22 cellular contexts compared by ENCODE assay signal in the genomic region with DNA sequence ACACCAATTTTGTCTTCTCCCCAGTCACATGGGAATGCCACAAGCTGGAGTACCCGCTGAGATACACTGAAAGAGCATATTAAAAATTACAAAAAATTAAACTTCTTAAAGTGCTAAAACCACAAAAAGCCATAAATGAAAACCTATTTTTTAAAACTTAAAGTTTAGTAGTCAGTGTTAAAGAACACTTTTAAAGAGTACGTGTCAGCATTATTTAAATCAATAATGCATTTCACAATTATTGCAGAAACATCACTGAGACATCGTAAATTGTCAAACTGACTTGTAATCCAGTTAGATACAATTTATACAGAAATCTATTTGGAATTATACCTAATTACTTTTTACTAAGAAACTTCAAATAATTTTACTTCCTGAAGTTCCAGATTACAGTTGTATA. TPM values are rescaled to one million over a fixed set of nuclear protein-coding genes. Genes with fewer than 3 reads are reported as not detected.
DNase-seq lines count a peak whose midpoint lies in the region; ATAC-seq and TF ChIP-seq lines count a peak whose summit lies in the region.
"Had no signal": no experiment of that assay in that cellular context is flagged by ENCODE, and none has a peak within 500 bp of the region (broad histone marks: within the 10 kb centered on the region; RNA-seq: fewer than 3 reads in every experiment).

No MANE protein-coding gene starts in this region.

- TF ChIP-seq RAD21 in IMR-90 (IDR thresholded peaks at IDR 0.05; ENCODE audit: low read length), result no peak

- H3K4me3 Mint-ChIP-seq in MCF 10A (ENCODE audit: unreplicated experiment) (no peak overlapping the region), T-helper 17 cell (no peak overlapping the region)
- H3K4me3 Mint-ChIP-seq: CD4-positive, alpha-beta memory T cell; GM23338; HFFc6 had no signal

- H3K27ac ChIP-seq in mammary epithelial cell (ENCODE audit: insufficient read depth, low read depth, low read length) (no peak overlapping the region), IMR-90 (ENCODE audit: insufficient read depth, low read length) (no peak overlapping the region)
- H3K27ac ChIP-seq: 22Rv1 had no signal

- H3K4me3 ChIP-seq in mammary epithelial cell (replicated peaks in 1 of 3; ENCODE audit: insufficient read depth in 1 of 3, low read depth in 2 of 3, low read length in 3 of 3) (no peak overlapping the region), IMR-90 (ENCODE audit: insufficient read depth, low read depth, low read length) (no peak overlapping the region), BE2C (ENCODE audit: low read depth, low read length) (no peak overlapping the region)
- H3K4me3 ChIP-seq: GM12878, GM23338, HAP-1 had no signal

- H3K4me1 ChIP-seq in mammary epithelial cell (ENCODE audit: insufficient read depth, low read length) (no peaks in the 10 kb centered on the region), IMR-90 (ENCODE audit: control insufficient read depth, insufficient read depth, low read length) (no peaks in the 10 kb centered on the region), BE2C (no peaks in the 10 kb centered on the region)
- H3K4me1 ChIP-seq: HAP-1 had no signal

- CTCF ChIA-PET in MCF 10A (lab: Yijun Ruan, JAX), result no interaction called here
- CTCF ChIA-PET in mammary epithelial cell (lab: Charles Lee; ENCODE audit: low non-redundant PET), result no interaction called here
- CTCF ChIA-PET in IMR-90 (lab: Yijun Ruan, JAX), result no interaction called here

- no peak overlapping the region for H3K4ac ChIP-seq in IMR-90 (ENCODE audit: low read depth, low read length)

- no peaks in the 10 kb centered on the region for H3K9me1 ChIP-seq in IMR-90 (ENCODE audit: insufficient read depth, low read length)

- H3K9me3 Mint-ChIP-seq in MCF 10A (ENCODE audit: unreplicated experiment), result no peaks in the 10 kb centered on the region
- H3K9me3 Mint-ChIP-seq: GM23338, HFFc6 had no signal

- H2BK20ac ChIP-seq in IMR-90 (ENCODE audit: low read depth, low read length), result no peak overlapping the region

- H3K36me3 ChIP-seq in mammary epithelial cell (ENCODE audit: insufficient read depth, low read length), result peaks cover 5% of the 10 kb centered on the region
- H3K36me3 ChIP-seq in IMR-90 (ENCODE audit: control insufficient read depth, insufficient read depth, low read length), result peaks cover 14% of the 10 kb centered on the region
- H3K36me3 ChIP-seq in BE2C, result peaks cover 16% of the 10 kb centered on the region

- H3K4me1 Mint-ChIP-seq in MCF 10A (ENCODE audit: insufficient read depth, unreplicated experiment), result peaks cover 4% of the 10 kb centered on the region
- peaks cover 3% of the 10 kb centered on the region for H3K4me1 Mint-ChIP-seq in T-helper 17 cell
- H3K4me1 Mint-ChIP-seq: GM23338 had no signal

- H4K91ac ChIP-seq in IMR-90 (ENCODE audit: insufficient read depth, low read depth, low read length), result no peak overlapping the region

- H3K9ac ChIP-seq in mammary epithelial cell (ENCODE audit: insufficient read depth, low read length) (no peak overlapping the region), IMR-90 (ENCODE audit: low read depth, low read length) (no peak overlapping the region)

- H2AK5ac ChIP-seq in IMR-90 (ENCODE audit: low read depth, low read length), result no peak overlapping the region

- H3K9me3 ChIP-seq in mammary epithelial cell (replicated peaks; ENCODE audit: insufficient read depth, low read length) (no peaks in the 10 kb centered on the region), IMR-90 (ENCODE audit: control insufficient read depth, insufficient read depth, low read length) (no peaks in the 10 kb centered on the region), T-helper 17 cell (ENCODE audit: control insufficient read depth, low read length, poor library complexity, severe bottlenecking) (no peaks in the 10 kb centered on the region), BE2C (no peaks in the 10 kb centered on the region)
- H3K9me3 ChIP-seq: HAP-1 had no signal

- H2AK9ac ChIP-seq in IMR-90 (replicated peaks; ENCODE audit: low read depth, low read length, poor library complexity), result no peak overlapping the region

- no peaks in the 10 kb centered on the region for H3K79me2 ChIP-seq in mammary epithelial cell (ENCODE audit: insufficient read depth, low read length)

- H4K5ac ChIP-seq in IMR-90 (ENCODE audit: low read depth, low read length), result no peak overlapping the region

- peak overlapping the region; percentile 6 for H3K27ac Mint-ChIP-seq in MCF 10A (ENCODE audit: low read depth, unreplicated experiment)
- H3K27ac Mint-ChIP-seq in T-helper 17 cell, result peak overlapping the region; percentile 24
- H3K27ac Mint-ChIP-seq: CD4-positive, alpha-beta memory T cell; GM23338; HFFc6 had no signal

- H2AFZ ChIP-seq in mammary epithelial cell (ENCODE audit: low read depth, low read length) (no peak overlapping the region), IMR-90 (replicated peaks; ENCODE audit: low read length, poor library complexity) (no peak overlapping the region)
- H2AFZ ChIP-seq: GM23338 had no signal

- TF ChIP-seq CTCF in MCF 10A (IDR thresholded peaks at IDR 0.05; ENCODE audit: unreplicated experiment), result no peak
- TF ChIP-seq CTCF in mammary epithelial cell (conservative IDR thresholded peaks at IDR 0.05 in 1 of 2, IDR thresholded peaks at IDR 0.05 in 1 of 2; ENCODE audit: extremely low read depth in 1 of 2, insufficient read depth in 1 of 2, low read depth in 1 of 2, low read length in 2 of 2), result no peak
- TF ChIP-seq CTCF in IMR-90 (conservative IDR thresholded peaks at IDR 0.05; ENCODE audit: low read depth, low read length), result no peak
- no peak for TF ChIP-seq CTCF in BE2C (IDR thresholded peaks at IDR 0.05; ENCODE audit: low read depth, low read length)

- H3K14ac ChIP-seq in IMR-90 (replicated peaks; ENCODE audit: low read depth, low read length), result no peak overlapping the region

- H2BK5ac ChIP-seq in IMR-90 (ENCODE audit: low read depth, low read length, poor library complexity, severe bottlenecking), result no peak overlapping the region

- H3K23ac ChIP-seq in IMR-90 (ENCODE audit: low read depth, low read length), result no peak overlapping the region

- intact Hi-C loops in MCF 10A (cut with micrococcal nuclease), result no loop called here
- intact Hi-C loops in mammary epithelial cell (cut with micrococcal nuclease), result no loop called here
- intact Hi-C loops in IMR-90 (cut with micrococcal nuclease), result no loop called here

- H3K56ac ChIP-seq in IMR-90 (ENCODE audit: extremely low read depth, insufficient read depth, low read length), result no peak overlapping the region

- dilution Hi-C loops in mammary epithelial cell (cut with HindIII; ENCODE audit: low sequenced_read_pairs) (no loop called here), IMR-90 (cut with HindIII; ENCODE audit: low sequenced_read_pairs, unreplicated experiment) (no loop called here)

- no peaks in the 10 kb centered on the region for H3K27me3 ChIP-seq in mammary epithelial cell (ENCODE audit: insufficient read depth, low read length)
- no peaks in the 10 kb centered on the region for H3K27me3 ChIP-seq in IMR-90 (ENCODE audit: control insufficient read depth, insufficient read depth, low read length)
- H3K27me3 ChIP-seq in BE2C, result no peaks in the 10 kb centered on the region

- DNase-seq in MCF 10A (ENCODE audit: unreplicated experiment), result no peak
- DNase-seq in mammary epithelial cell, result no peak
- DNase-seq in IMR-90, result no peak
- DNase-seq in T-helper 17 cell, result no peak
- DNase-seq in left lobe of liver (ENCODE audit: low spot score), result no peak
- DNase-seq in DMS79 (lab: John Stamatoyannopoulos, UW), result no peak
- no peak for DNase-seq in BE2C
- DNase-seq in kidney glomerular epithelial cell (lab: John Stamatoyannopoulos, UW), result no peak
- DNase-seq: ACHN; AML-193; C1 segment of cervical spinal cord; Calu3; CD4-positive, alpha-beta memory T cell; COR-L47; DMS53; DND-41; GDM1; HFFc6 had no signal

- POLR2A ChIA-PET in MCF 10A (lab: Yijun Ruan, JAX), result interaction anchor here (0.6 to 1.2 kb wide), 2 partner anchors 15 to 109 kb away, joined by 3 read pairs; no protein-coding TSS in a partner anchor
- POLR2A ChIA-PET in IMR-90 (lab: Charles Lee; ENCODE audit: unreplicated experiment), result no interaction called here

- H3K79me1 ChIP-seq in IMR-90 (ENCODE audit: low read depth in 1 of 2, low read length in 2 of 2), result peaks cover 9 to 17% of the 10 kb centered on the region in 2 experiments; a peak in 3 of 4 replicates

- H4K20me1 ChIP-seq in mammary epithelial cell (ENCODE audit: insufficient read depth, low read length) (no peaks in the 10 kb centered on the region), IMR-90 (ENCODE audit: insufficient read depth, low read length) (no peaks in the 10 kb centered on the region)

- BruUV-seq in MCF 10A (replicated peaks; lab: Mats Ljungman, UMichigan), result no TSS peak
- no TSS peak for BruUV-seq in mammary epithelial cell (replicated peaks; lab: Mats Ljungman, UMichigan)
- no TSS peak for BruUV-seq in IMR-90 (replicated peaks; lab: Mats Ljungman, UMichigan)

- no peaks in the 10 kb centered on the region for H3K27me3 Mint-ChIP-seq in MCF 10A (ENCODE audit: insufficient read depth, unreplicated experiment)
- no peaks in the 10 kb centered on the region for H3K27me3 Mint-ChIP-seq in T-helper 17 cell
- H3K27me3 Mint-ChIP-seq: CD4-positive, alpha-beta memory T cell had no signal

- H3K36me3 Mint-ChIP-seq in MCF 10A (ENCODE audit: insufficient read depth, unreplicated experiment), result peaks cover 24% of the 10 kb centered on the region
- H3K36me3 Mint-ChIP-seq in T-helper 17 cell (ENCODE audit: low read depth), result peaks cover 4% of the 10 kb centered on the region

- H2BK120ac ChIP-seq in IMR-90 (ENCODE audit: low read depth, low read length), result no peak overlapping the region

- H3K4me2 ChIP-seq in mammary epithelial cell (ENCODE audit: insufficient read depth, low read depth, low read length) (no peak overlapping the region), IMR-90 (ENCODE audit: low read depth, low read length) (no peak overlapping the region)
- H3K4me2 ChIP-seq: GM23338 had no signal

- TF ChIP-seq POLR2A in IMR-90 (IDR thresholded peaks at IDR 0.05; ENCODE audit: low read depth, low read length), result no peak

- H4K8ac ChIP-seq in IMR-90 (ENCODE audit: low read depth in 2 of 2, low read length in 2 of 2), result no peak overlapping the region

- in situ Hi-C loops in mammary epithelial cell (cut with MboI; ENCODE audit: low sequenced_read_pairs in 2 of 2), result no loop called here
- in situ Hi-C loops in IMR-90 (cut with MboI; ENCODE audit: low sequenced_read_pairs), result no loop called here

- 97% methylated on average over 3 of the region's 3 CpGs for WGBS in mammary epithelial cell (ENCODE audit: low coverage, missing lambda C conversion rate)
- WGBS in IMR-90 (ENCODE audit: extremely low coverage in 2 of 2, insufficient read length in 1 of 2), 2 experiments, result no CpG with 5 or more reads among the region's 3 CpGs

- ATAC-seq in IMR-90 (ENCODE audit: low read depth) (no peak), T-helper 17 cell (no peak), left lobe of liver (peak; percentile 33)
- ATAC-seq: GM12878, GM23338 had no signal

- no peak overlapping the region for H2BK15ac ChIP-seq in IMR-90 (ENCODE audit: low read depth, low read length)

- no peak overlapping the region for H3K18ac ChIP-seq in IMR-90 (ENCODE audit: low read depth, low read length)

RNA-seq across cellular contexts. Expression of gene ZBTB21, which starts 22.9 kb away (rescaled TPM):
- total RNA-seq in MCF 10A (2022) (21.5 and 27.3 TPM in 2 replicates), mammary epithelial cell (10 to 100 TPM; 16.3 to 22.4 TPM), IMR-90 (2012; rRNA removed) (12.0 and 13.6 TPM in 2 replicates), T-helper 17 cell (100 to 1,000 TPM; 110 to 118 TPM), left lobe of liver (4.2 TPM)
- polyA plus RNA-seq in mammary epithelial cell (6.7 TPM), IMR-90 (2012; rRNA removed) (6.8 and 7.8 TPM in 2 replicates)
- polyA minus RNA-seq in mammary epithelial cell, result 11.0 TPM
- polyA plus RNA-seq in IMR-90 (2012; cell fraction: cytosol; rRNA removed), result 2.4 and 2.8 TPM in 2 replicates
- 4.6 and 22.7 TPM in 2 replicates for polyA plus RNA-seq in IMR-90 (2012; cell fraction: nucleus; rRNA removed; ENCODE audit: low replicate concordance)
- polyA plus RNA-seq in BE2C (2012; ENCODE audit: insufficient read depth, insufficient read length, low read depth), result 14.7 TPM

RNA-seq across cellular contexts. Expression of gene C2CD2, which starts 33.5 kb away (rescaled TPM):
- total RNA-seq in MCF 10A (2022) (25.0 and 25.1 TPM in 2 replicates), mammary epithelial cell (10 to 100 TPM; 29.1 to 36.7 TPM), IMR-90 (2012; rRNA removed) (19.4 and 25.3 TPM in 2 replicates), T-helper 17 cell (1 to 10 TPM; 3.7 to 6.0 TPM), left lobe of liver (10.5 TPM)
- polyA plus RNA-seq in mammary epithelial cell (28.0 TPM), IMR-90 (2012; rRNA removed) (10.6 and 15.6 TPM in 2 replicates)
- 90.3 TPM for polyA minus RNA-seq in mammary epithelial cell
- polyA plus RNA-seq in IMR-90 (2012; cell fraction: cytosol; rRNA removed), result 5.8 and 8.5 TPM in 2 replicates
- polyA plus RNA-seq in IMR-90 (2012; cell fraction: nucleus; rRNA removed; ENCODE audit: low replicate concordance), result 28.1 and 43.3 TPM in 2 replicates
- 0.40 TPM for polyA plus RNA-seq in BE2C (2012; ENCODE audit: insufficient read depth, insufficient read length, low read depth)
